ENCODE assay signal across 22 cellular contexts in the genomic region with DNA sequence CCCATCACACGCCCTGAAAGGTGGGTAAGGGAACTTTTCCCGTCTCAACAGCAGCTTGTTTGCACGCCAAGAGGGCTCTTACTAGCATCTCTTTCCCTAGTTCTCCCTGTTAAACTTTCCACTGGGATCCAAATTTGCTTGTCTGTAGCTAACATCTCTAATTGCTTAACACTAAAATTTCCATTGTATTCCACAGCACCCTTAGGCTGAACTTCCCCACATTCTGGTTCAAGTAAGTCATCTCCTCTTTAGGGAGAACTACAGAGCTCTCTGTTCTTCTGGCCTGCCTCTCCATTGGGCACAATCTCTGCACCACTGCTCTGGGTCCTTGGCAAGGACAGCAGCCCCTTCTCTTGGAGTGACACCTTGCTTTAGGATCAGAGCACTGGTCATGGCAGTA. TPM values are rescaled to one million over a fixed set of nuclear protein-coding genes. Genes with fewer than 3 reads are reported as not detected.
A peak's percentile ranks its signal among the peaks of the same experiment; 100 is the strongest.
DNase-seq lines count a peak whose midpoint lies in the region; ATAC-seq and TF ChIP-seq lines count a peak whose summit lies in the region.
"Had no signal": no experiment of that assay in that cellular context is flagged by ENCODE, and none has a peak within 500 bp of the region (broad histone marks: within the 10 kb centered on the region; RNA-seq: fewer than 3 reads in every experiment).

No MANE protein-coding gene starts in this region.

- no peak for DNase-seq in stimulated activated naive CD8-positive, alpha-beta T cell treated with anti-CD3 and anti-CD28 coated beads, Interleukin-15, amount 100 ng/mL, for 72 hours
- no peak for DNase-seq in stimulated activated naive CD8-positive, alpha-beta T cell treated with anti-CD3 and anti-CD28 coated beads, Interleukin-15, Interleukin-2, amounts not matched to agents 100 U/mL and 50 U/mL, for 24 hours
- DNase-seq in activated CD8-positive, alpha-beta T cell treated with anti-CD3 and anti-CD28 coated beads for 36 hours, result no peak
- DNase-seq in immature natural killer cell (no peak), middle frontal gyrus (ENCODE audit: extremely low spot score, low spot score) (no peak), cerebellar cortex (ENCODE audit: low spot score) (no peak), endothelial cell (ENCODE audit: low spot score) (no peak)
- peak in 1 of 2 donors; percentile 35 for DNase-seq in stimulated activated effector memory CD8-positive, alpha-beta T cell treated with anti-CD3 and anti-CD28 coated beads, Interleukin-12 subunit alpha, Interleukin-12 subunit beta, amount 100 ng/mL, for 72 hours (ENCODE audit: low spot score in 2 of 2)
- DNase-seq: ACHN; C1 segment of cervical spinal cord; COR-L47; DMS 273 treated with DMSO at 0.1 percent for 48 hours; DND-41; H7; HFFc6; NCI-H1105; NCI-H1694; NCI-H2081 treated with DMSO at 0.1 percent for 48 hours; NCI-H446 treated with DMSO at 0.1 percent for 48 hours; NK-92 treated with Interleukin-12 subunit alpha and Interleukin-12 subunit beta, amount 100 ng/mL, for 24 hours; SHP77 had no signal

- H3K36me3 Mint-ChIP-seq in activated CD8-positive, alpha-beta T cell treated with anti-CD3 and anti-CD28 coated beads for 36 hours (ENCODE audit: low read depth), result peaks cover 33% of the 10 kb centered on the region
- peaks cover 31 to 55% (median 40%) of the 10 kb centered on the region in 3 donors for H3K36me3 Mint-ChIP-seq in immature natural killer cell
- peaks cover 63% of the 10 kb centered on the region for H3K36me3 Mint-ChIP-seq in stimulated activated effector memory CD8-positive, alpha-beta T cell treated with anti-CD3 and anti-CD28 coated beads, Interleukin-12 subunit alpha, Interleukin-12 subunit beta, amount 100 ng/mL, for 72 hours
- no peaks in the 10 kb centered on the region for H3K36me3 Mint-ChIP-seq in endothelial cell (ENCODE audit: low read depth, unreplicated experiment)

- no peak for TF ChIP-seq CTCF in activated CD8-positive, alpha-beta T cell treated with anti-CD3 and anti-CD28 coated beads for 36 hours (IDR thresholded peaks at IDR 0.05)
- no peak for TF ChIP-seq CTCF in endothelial cell (IDR thresholded peaks at IDR 0.05; ENCODE audit: unreplicated experiment)

- no peak for ATAC-seq in stimulated activated naive CD8-positive, alpha-beta T cell treated with anti-CD3 and anti-CD28 coated beads, Interleukin-15, amount 100 ng/mL, for 72 hours
- ATAC-seq in stimulated activated naive CD8-positive, alpha-beta T cell treated with anti-CD3 and anti-CD28 coated beads, Interleukin-15, Interleukin-2, amounts not matched to agents 100 U/mL and 50 U/mL, for 24 hours, result no peak
- ATAC-seq in activated CD8-positive, alpha-beta T cell treated with anti-CD3 and anti-CD28 coated beads for 36 hours, result no peak
- no peak for ATAC-seq in stimulated activated effector memory CD8-positive, alpha-beta T cell treated with anti-CD3 and anti-CD28 coated beads, Interleukin-12 subunit alpha, Interleukin-12 subunit beta, amount 100 ng/mL, for 72 hours
- ATAC-seq: K562 had no signal

- H3K27me3 Mint-ChIP-seq in stimulated activated naive CD8-positive, alpha-beta T cell treated with anti-CD3 and anti-CD28 coated beads, Interleukin-15, amount 100 ng/mL, for 72 hours, result no peaks in the 10 kb centered on the region
- no peaks in the 10 kb centered on the region for H3K27me3 Mint-ChIP-seq in activated CD8-positive, alpha-beta T cell treated with anti-CD3 and anti-CD28 coated beads for 36 hours
- H3K27me3 Mint-ChIP-seq in immature natural killer cell (ENCODE audit: low read depth in 3 of 3), result peaks cover 0 to 11% (median 6%) of the 10 kb centered on the region in 3 donors
- H3K27me3 Mint-ChIP-seq in endothelial cell (ENCODE audit: unreplicated experiment), result no peaks in the 10 kb centered on the region

- no peak overlapping the region for H3K4me3 Mint-ChIP-seq in stimulated activated naive CD8-positive, alpha-beta T cell treated with anti-CD3 and anti-CD28 coated beads, Interleukin-15, amount 100 ng/mL, for 72 hours
- H3K4me3 Mint-ChIP-seq in activated CD8-positive, alpha-beta T cell treated with anti-CD3 and anti-CD28 coated beads for 36 hours, result no peak overlapping the region
- no peak overlapping the region for H3K4me3 Mint-ChIP-seq in immature natural killer cell
- no peak overlapping the region for H3K4me3 Mint-ChIP-seq in stimulated activated effector memory CD8-positive, alpha-beta T cell treated with anti-CD3 and anti-CD28 coated beads, Interleukin-12 subunit alpha, Interleukin-12 subunit beta, amount 100 ng/mL, for 72 hours
- H3K4me3 Mint-ChIP-seq in endothelial cell (ENCODE audit: unreplicated experiment), result no peak overlapping the region
- H3K4me3 Mint-ChIP-seq: HFFc6 had no signal

- CTCF ChIA-PET in activated CD8-positive, alpha-beta T cell treated with anti-CD3 and anti-CD28 coated beads for 36 hours (lab: Charles Lee), result interaction anchor here (0.8 to 1.6 kb wide), 5 partner anchors 9 to 190 kb away, joined by 3 to 4 read pairs (median 4); no protein-coding TSS in a partner anchor

- peak overlapping the region; percentile 5 to 60 for H3K27ac Mint-ChIP-seq in stimulated activated naive CD8-positive, alpha-beta T cell treated with anti-CD3 and anti-CD28 coated beads, Interleukin-15, amount 100 ng/mL, for 72 hours
- peak overlapping the region; percentile 50 for H3K27ac Mint-ChIP-seq in activated CD8-positive, alpha-beta T cell treated with anti-CD3 and anti-CD28 coated beads for 36 hours
- H3K27ac Mint-ChIP-seq in immature natural killer cell (peak overlapping the region; percentile 85 to 99 (median 99)), endothelial cell (ENCODE audit: unreplicated experiment) (no peak overlapping the region)
- peak overlapping the region; percentile 21 for H3K27ac Mint-ChIP-seq in stimulated activated effector memory CD8-positive, alpha-beta T cell treated with anti-CD3 and anti-CD28 coated beads, Interleukin-12 subunit alpha, Interleukin-12 subunit beta, amount 100 ng/mL, for 72 hours
- H3K27ac Mint-ChIP-seq: HFFc6 had no signal

- intact Hi-C loops in activated CD8-positive, alpha-beta T cell treated with anti-CD3 and anti-CD28 coated beads for 36 hours (cut with micrococcal nuclease), result no loop called here

- peaks cover 37% of the 10 kb centered on the region for H3K4me1 Mint-ChIP-seq in stimulated activated naive CD8-positive, alpha-beta T cell treated with anti-CD3 and anti-CD28 coated beads, Interleukin-15, amount 100 ng/mL, for 72 hours
- H3K4me1 Mint-ChIP-seq in activated CD8-positive, alpha-beta T cell treated with anti-CD3 and anti-CD28 coated beads for 36 hours (ENCODE audit: low read depth), result peaks cover 29% of the 10 kb centered on the region
- H3K4me1 Mint-ChIP-seq in immature natural killer cell, result peaks cover 77 to 91% of the 10 kb centered on the region in 2 donors
- peaks cover 35% of the 10 kb centered on the region for H3K4me1 Mint-ChIP-seq in stimulated activated effector memory CD8-positive, alpha-beta T cell treated with anti-CD3 and anti-CD28 coated beads, Interleukin-12 subunit alpha, Interleukin-12 subunit beta, amount 100 ng/mL, for 72 hours
- H3K4me1 Mint-ChIP-seq in endothelial cell (ENCODE audit: unreplicated experiment), result peaks cover 5% of the 10 kb centered on the region

- POLR2A ChIA-PET in activated CD8-positive, alpha-beta T cell treated with anti-CD3 and anti-CD28 coated beads for 36 hours (lab: Charles Lee), result interaction anchor here (1.1 kb wide), 1 partner anchor 27 kb away, joined by 4 read pairs; no protein-coding TSS in a partner anchor

- H3K9me3 Mint-ChIP-seq in stimulated activated naive CD8-positive, alpha-beta T cell treated with anti-CD3 and anti-CD28 coated beads, Interleukin-15, amount 100 ng/mL, for 72 hours, result no peaks in the 10 kb centered on the region
- H3K9me3 Mint-ChIP-seq in activated CD8-positive, alpha-beta T cell treated with anti-CD3 and anti-CD28 coated beads for 36 hours, result no peaks in the 10 kb centered on the region
- no peaks in the 10 kb centered on the region for H3K9me3 Mint-ChIP-seq in immature natural killer cell
- no peaks in the 10 kb centered on the region for H3K9me3 Mint-ChIP-seq in stimulated activated effector memory CD8-positive, alpha-beta T cell treated with anti-CD3 and anti-CD28 coated beads, Interleukin-12 subunit alpha, Interleukin-12 subunit beta, amount 100 ng/mL, for 72 hours
- H3K9me3 Mint-ChIP-seq in endothelial cell (ENCODE audit: unreplicated experiment), result no peaks in the 10 kb centered on the region

RNA-seq across cellular contexts. Expression of gene UNC50, which starts 24.0 kb away (rescaled TPM):
- total RNA-seq in activated CD8-positive, alpha-beta T cell treated with anti-CD3 and anti-CD28 coated beads for 36 hours, result 10 to 100 TPM; 24.8 to 28.3 TPM
- 10 to 100 TPM; 42.1 to 73.4 (median 58.6) TPM for polyA plus RNA-seq in immature natural killer cell
- 33.0 TPM for total RNA-seq in endothelial cell (ENCODE audit: unreplicated experiment)

RNA-seq across cellular contexts. Expression of gene COA5, which starts 24.0 kb away (rescaled TPM):
- 10 to 100 TPM; 27.5 to 32.7 TPM for total RNA-seq in activated CD8-positive, alpha-beta T cell treated with anti-CD3 and anti-CD28 coated beads for 36 hours
- polyA plus RNA-seq in immature natural killer cell, result 10 to 100 TPM; 34.0 to 54.6 (median 37.5) TPM
- 21.6 TPM for total RNA-seq in endothelial cell (ENCODE audit: unreplicated experiment)
